1 cellular context compared by ENCODE assay signal in the genomic region with DNA sequence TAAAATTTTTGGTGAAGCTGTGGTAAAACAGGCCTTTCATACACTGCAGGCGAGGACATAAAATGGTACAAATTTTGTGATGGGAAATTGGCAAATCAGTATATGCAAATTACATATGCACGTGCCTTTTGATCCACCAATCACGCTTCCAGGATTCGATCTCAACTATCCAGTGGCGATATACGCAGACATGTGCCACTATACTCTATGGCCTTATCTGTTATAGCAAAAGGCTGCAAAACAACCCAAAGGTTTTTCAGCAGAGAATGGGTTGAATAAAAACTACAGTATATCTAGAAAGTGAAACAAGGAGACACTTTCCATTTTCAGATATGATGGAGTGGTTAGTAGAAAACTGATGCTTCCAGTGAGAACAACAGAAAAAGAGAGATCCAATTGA.
TF ChIP-seq lines count a peak whose summit lies in the region.

No MANE protein-coding gene starts in this region.

TF ChIP-seq in SK-N-SH, 30 proteins besides CTCF, POLR2A, EP300 and RAD21:
- TF ChIP-seq FOXJ3 (CRISPR knock-in tag; IDR thresholded peaks at IDR 0.05) (no peak), RFX5 (IDR thresholded peaks at IDR 0.05; ENCODE audit: low read length) (no peak), CHD2 (IDR thresholded peaks at IDR 0.05; ENCODE audit: low read length, partially characterized antibody) (no peak), SMC3 (IDR thresholded peaks at IDR 0.05; ENCODE audit: low read depth, low read length) (no peak), TAF1 (IDR thresholded peaks at IDR 0.05; ENCODE audit: borderline replicate concordance, low read depth, low read length) (no peak), JUND (IDR thresholded peaks at IDR 0.05) (no peak), FOXM1 (IDR thresholded peaks at IDR 0.05; ENCODE audit: low read depth) (no peak), ELF1 (IDR thresholded peaks at IDR 0.05) (no peak), RXRA (IDR thresholded peaks at IDR 0.05; ENCODE audit: borderline replicate concordance, low read depth) (no peak), FOSL2 (IDR thresholded peaks at IDR 0.05; ENCODE audit: borderline replicate concordance, low read depth) (no peak), NRF1 (IDR thresholded peaks at IDR 0.05; ENCODE audit: low read depth, low read length) (no peak), YY1 (IDR thresholded peaks at IDR 0.05; ENCODE audit: low read depth) (no peak), GATA2 (CRISPR knock-in tag; IDR thresholded peaks at IDR 0.05) (no peak), MXI1 (IDR thresholded peaks at IDR 0.05; ENCODE audit: low read depth, low read length) (no peak), IRF3 (IDR thresholded peaks at IDR 0.05; ENCODE audit: low read depth, low read length) (no peak)
